25 cellular contexts compared by ENCODE assay signal in genomic region chr9:107431461-107431860, GRCh38.
"Had no signal": no experiment of that assay in that cellular context is flagged by ENCODE, and none has a peak within 500 bp of the region (broad histone marks: within the 10 kb centered on the region; RNA-seq: fewer than 3 reads in every experiment).

No MANE protein-coding gene starts in this region.

- H3K36me3 ChIP-seq: ascending aorta, esophagus squamous epithelium, gastroesophageal sphincter had no signal

- H3K27me3 ChIP-seq: ascending aorta, esophagus squamous epithelium, gastroesophageal sphincter had no signal

- H3K27ac ChIP-seq: ascending aorta, coronary artery, esophagus squamous epithelium, gastroesophageal sphincter had no signal

- DNase-seq: activated CD4-positive, alpha-beta memory T cell treated with anti-CD3 and anti-CD28 coated beads for 36 hours; activated CD4-positive, alpha-beta T cell treated with anti-CD3 and anti-CD28 coated beads for 36 hours; activated CD4-positive, alpha-beta T cell treated with anti-CD3 and anti-CD28 coated beads, Interleukin-2, amount 10 ng/mL, durations not matched to agents 24 days and 14 days; activated CD4-positive, CD25-positive, alpha-beta regulatory T cell; activated CD4-positive, CD25-positive, alpha-beta regulatory T cell treated with anti-CD3 and anti-CD28 coated beads, Interleukin-2, amount 50 U/mL, for 72 hours; activated CD8-positive, alpha-beta memory T cell treated with anti-CD3 and anti-CD28 coated beads, Interleukin-2, amount 10 ng/mL, durations not matched to agents 7 days and 5 days; activated CD8-positive, alpha-beta memory T cell treated with anti-CD3 and anti-CD28 coated beads, Interleukin-2, amount 50 U/mL, for 4 hours; activated CD8-positive, alpha-beta T cell treated with anti-CD3 and anti-CD28 coated beads, Interleukin-2, amount 10 ng/mL, durations not matched to agents 7 days and 5 days; activated effector memory CD4-positive, alpha-beta T cell treated with anti-CD3 and anti-CD28 coated beads, Interleukin-2, amount 50 U/mL, for 16 hours; activated naive CD4-positive, alpha-beta T cell treated with anti-CD3 and anti-CD28 coated beads for 36 hours; activated naive CD8-positive, alpha-beta T cell treated with anti-CD3 and anti-CD28 coated beads for 36 hours; activated T-cell treated with anti-CD3 and anti-CD28 coated beads, Interleukin-2, amount 50 U/mL, for 1 hour; activated T-cell treated with anti-CD3 and anti-CD28 coated beads, Interleukin-2, amount 50 U/mL, for 48 hours; dermis blood vessel endothelial cell; effector CD4-positive, alpha-beta T cell; effector memory CD8-positive, alpha-beta T cell; erythroblast; esophagus squamous epithelium; foreskin melanocyte; T-helper 1 cell; T-helper 17 cell; T1000 had no signal

- H3K9me3 ChIP-seq: ascending aorta, esophagus squamous epithelium, gastroesophageal sphincter had no signal

- H3K4me1 ChIP-seq: ascending aorta, gastroesophageal sphincter had no signal

- H3K4me3 ChIP-seq: ascending aorta, coronary artery, esophagus squamous epithelium, gastroesophageal sphincter had no signal
